Comparison of ENCODE assay signal across 9 cellular contexts in the genomic region with DNA sequence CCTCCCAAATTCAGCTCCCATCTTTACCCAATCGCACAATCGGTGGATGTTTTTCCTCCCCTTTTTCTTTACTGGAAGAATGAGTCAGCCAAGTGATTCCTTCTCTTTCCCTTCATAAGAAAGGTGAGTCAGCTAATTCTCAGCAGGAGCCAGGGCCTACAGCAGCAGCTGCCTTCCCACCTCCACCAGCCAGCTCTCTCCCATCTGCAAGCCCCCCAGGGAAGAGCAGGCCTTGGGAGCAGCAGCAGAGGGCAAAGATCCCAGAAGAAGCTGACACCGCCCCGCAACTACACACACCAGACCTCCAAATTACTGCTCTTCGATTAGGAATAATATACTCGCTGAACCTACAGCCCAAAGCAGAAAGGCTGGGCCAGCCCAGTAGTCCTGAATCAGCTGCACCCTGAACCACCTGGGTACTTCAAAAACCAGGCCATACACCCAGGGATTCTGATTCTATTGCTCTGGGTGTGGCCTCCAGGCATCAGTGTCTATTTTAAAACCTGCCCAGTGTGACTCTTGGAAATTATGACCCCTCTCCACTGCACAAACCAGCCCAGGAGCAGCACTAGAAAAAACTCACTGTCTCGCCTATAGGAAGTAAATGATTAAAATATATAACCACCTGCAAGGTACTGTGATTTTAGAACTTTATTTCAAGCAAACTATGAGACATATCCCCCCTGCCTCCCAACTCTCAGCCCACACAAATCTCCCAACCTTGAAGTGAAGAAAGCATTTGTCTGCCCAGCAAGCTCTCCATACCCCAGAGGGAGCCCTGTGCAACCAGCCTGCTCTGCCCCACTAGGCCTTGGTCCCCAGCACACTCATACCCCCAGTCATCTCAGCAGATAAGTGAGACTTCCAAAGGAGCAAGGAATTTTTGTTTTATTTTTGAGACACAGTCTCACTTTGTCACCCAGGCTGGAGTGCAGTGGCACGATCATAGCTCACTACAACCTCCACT. TPM values are rescaled to one million over a fixed set of nuclear protein-coding genes. Genes with fewer than 3 reads are reported as not detected.
DNase-seq lines count a peak whose midpoint lies in the region; ATAC-seq and TF ChIP-seq lines count a peak whose summit lies in the region.
"Had no signal": no experiment of that assay in that cellular context is flagged by ENCODE, and none has a peak within 500 bp of the region (broad histone marks: within the 10 kb centered on the region; RNA-seq: fewer than 3 reads in every experiment).

No MANE protein-coding gene starts in this region.

- no peaks in the 10 kb centered on the region for H3K9me3 Mint-ChIP-seq in endodermal cell
- H3K9me3 Mint-ChIP-seq: T-helper 1 cell treated with Interleukin-12 subunit alpha and Interleukin-12 subunit beta and Interleukin-4 antibody, amounts not matched to agents 30 μg/mL and 1 μg/mL, for 36 hours had no signal

- WGBS in endodermal cell (ENCODE audit: insufficient coverage in 1 of 2, insufficient read length in 1 of 2), 2 experiments: 63 to 65% methylated on average over 4 to 7 of the region's 8 CpGs

- no peak overlapping the region for H3K27ac ChIP-seq in endodermal cell (ENCODE audit: low read depth, low read length)

- peak overlapping the region; percentile 4 for H3K4me3 ChIP-seq in endodermal cell (ENCODE audit: low read length)

- H3K4me3 Mint-ChIP-seq in endodermal cell: no peak overlapping the region
- H3K4me3 Mint-ChIP-seq: T-helper 1 cell treated with Interleukin-12 subunit alpha and Interleukin-12 subunit beta and Interleukin-4 antibody, amounts not matched to agents 30 μg/mL and 1 μg/mL, for 36 hours had no signal

- peaks cover 11% of the 10 kb centered on the region for H3K36me3 Mint-ChIP-seq in endodermal cell (ENCODE audit: low read depth)

- no peaks in the 10 kb centered on the region for H3K27me3 ChIP-seq in endodermal cell (ENCODE audit: control insufficient read depth, insufficient read depth, low read length, poor library complexity, severe bottlenecking)

- no peaks in the 10 kb centered on the region for H3K4me1 ChIP-seq in endodermal cell (ENCODE audit: control insufficient read depth, insufficient read depth, low read length)

- ATAC-seq in omental fat pad (ENCODE audit: low FRiP score): peak; percentile 85
- no peak for ATAC-seq in GM19023 (IDR thresholded peaks at IDR 0.05; ENCODE audit: unreplicated experiment)

- TF ChIP-seq CTCF in endodermal cell (conservative IDR thresholded peaks at IDR 0.05) (no peak), omental fat pad (IDR thresholded peaks at IDR 0.05) (no peak)

- H3K4me1 Mint-ChIP-seq in endodermal cell: peaks cover 22% of the 10 kb centered on the region

- DNase-seq in ELF-1 (ENCODE audit: low read depth, low spot score) (peak; percentile 81), NCI-H345 (lab: John Stamatoyannopoulos, UW) (peak; percentile 14), endodermal cell (peak; percentile 79), omental fat pad (ENCODE audit: low spot score) (no peak), NCI-H446 (lab: John Stamatoyannopoulos, UW) (no peak), NCI-H1092 (lab: John Stamatoyannopoulos, UW) (no peak), NOMO-1 treated with DMSO at 0.1 percent for 48 hours (lab: John Stamatoyannopoulos, UW; ENCODE audit: unreplicated experiment) (no peak)

- no peaks in the 10 kb centered on the region for H3K27me3 Mint-ChIP-seq in endodermal cell (ENCODE audit: insufficient read depth)

- peak overlapping the region; percentile 75 for H3K27ac Mint-ChIP-seq in endodermal cell
- H3K27ac Mint-ChIP-seq: T-helper 1 cell treated with Interleukin-12 subunit alpha and Interleukin-12 subunit beta and Interleukin-4 antibody, amounts not matched to agents 30 μg/mL and 1 μg/mL, for 36 hours had no signal

- H3K9ac ChIP-seq in endodermal cell (ENCODE audit: extremely low read depth, low read length, poor library complexity, severe bottlenecking): peak overlapping the region; percentile 31

- H3K9me3 ChIP-seq in endodermal cell (ENCODE audit: control insufficient read depth, low read length): no peaks in the 10 kb centered on the region

- peaks cover 6% of the 10 kb centered on the region for H3K36me3 ChIP-seq in endodermal cell (ENCODE audit: control insufficient read depth, insufficient read depth, low read length)

RNA-seq across cellular contexts. Expression of gene SFXN5, which starts 7.3 kb away (rescaled TPM):
- total RNA-seq in endodermal cell (10 to 100 TPM; 30.7 to 32.8 TPM), omental fat pad (10 to 100 TPM in 2 of 4 donors, 1 to 10 TPM in 2; 5.1 to 15.6 (median 9.4) TPM)
- 10.0 TPM for polyA plus RNA-seq in endodermal cell (2013, experiment 1 of 2)
- 13.1 TPM for polyA plus RNA-seq in endodermal cell (2013, experiment 2 of 2)

RNA-seq across cellular contexts. Expression of gene RAB11FIP5, which starts 48.6 kb away (rescaled TPM):
- total RNA-seq in endodermal cell (10 to 100 TPM; 12.1 to 17.3 TPM), omental fat pad (10 to 100 TPM; 16.6 to 40.1 (median 20.7) TPM)
- 6.5 TPM for polyA plus RNA-seq in endodermal cell (2013, experiment 1 of 2)
- 5.5 TPM for polyA plus RNA-seq in endodermal cell (2013, experiment 2 of 2)

Comparison
In these comparisons a context has a peak if more than half of its experiments do, and no peak if none do; other contexts are left out.
1. DNase-seq: peak in ELF-1 (single experiment), NCI-H345 (single experiment) and endodermal cell (single experiment); none in omental fat pad (single experiment), NCI-H446 (0 of 2), NCI-H1092 (single experiment) and NOMO-1 treated with DMSO at 0.1 percent for 48 hours (single experiment).